Comparison of ENCODE assay signal across 8 cellular contexts in genomic region chr11:1309498-1310314, GRCh38. TPM values are rescaled to one million over a fixed set of nuclear protein-coding genes. Genes with fewer than 3 reads are reported as not detected.
DNase-seq lines count a peak whose midpoint lies in the region; ATAC-seq and TF ChIP-seq lines count a peak whose summit lies in the region.

Gene TOLLIP (minus strand): TSS chr11:1309632. CDS start chr11:1309498, 134 bp downstream.

- H3K9me3 ChIP-seq in OCI-LY3 (ENCODE audit: insufficient read depth, low read length) (peaks cover 15% of the 10 kb centered on the region; the same call in 1 of the 2 replicates), mucosa of descending colon (peaks cover 3% of the 10 kb centered on the region)

- peak within 1 kb of the TSS; percentile 82 for H3K9ac ChIP-seq in OCI-LY3 (ENCODE audit: low read length)

- peaks cover 28% of the 10 kb centered on the region for H3K4me1 ChIP-seq in OCI-LY3 (ENCODE audit: low read length)
- H3K4me1 ChIP-seq in mucosa of descending colon (ENCODE audit: low read depth), result peaks cover 36% of the 10 kb centered on the region

- intact Hi-C loops in mucosa of descending colon (cut with DNase I, micrococcal nuclease), result no loop called here

- H2AFZ ChIP-seq in OCI-LY3 (ENCODE audit: low read depth, low read length), result peak within 1 kb of the TSS; percentile 22; the same call in 1 of the 2 replicates

- no peaks in the 10 kb centered on the region; the same call in 1 of the 2 replicates for H4K20me1 ChIP-seq in OCI-LY3 (ENCODE audit: insufficient read depth, low read length)

- H3K79me2 ChIP-seq in OCI-LY3 (ENCODE audit: low read length), result peaks cover 30% of the 10 kb centered on the region

- no peaks in the 10 kb centered on the region for H3K27me3 ChIP-seq in OCI-LY3 (ENCODE audit: low read depth, low read length)

- H3K27ac ChIP-seq in OCI-LY3 (ENCODE audit: low read length), result peak within 1 kb of the TSS; percentile 76
- peak within 1 kb of the TSS; percentile 88 for H3K27ac ChIP-seq in epithelial cell of prostate

- ATAC-seq in GM21526 (IDR thresholded peaks at IDR 0.05; ENCODE audit: low FRiP score, unreplicated experiment) (peak; percentile 60), mucosa of descending colon (peak; percentile 95)

- TF ChIP-seq CTCF in OCI-LY3 (IDR thresholded peaks at IDR 0.05; ENCODE audit: low read depth, low read length), result peak; percentile 26
- no peak for TF ChIP-seq CTCF in mucosa of descending colon (IDR thresholded peaks at IDR 0.05)

- peak within 1 kb of the TSS; percentile 89 for H3K4me2 ChIP-seq in OCI-LY3 (ENCODE audit: low read length)

- DNase-seq in DMS114 treated with DMSO at 0.1 percent for 48 hours (lab: John Stamatoyannopoulos, UW; ENCODE audit: unreplicated experiment), result peak; percentile 66
- DNase-seq in HuH-7.5 (ENCODE audit: low spot score), result peak; percentile 98
- peak; percentile 97 for DNase-seq in activated T-cell treated with anti-CD3 and anti-CD28 coated beads for 24 hours (ENCODE audit: low read depth)
- peak; percentile 29 for DNase-seq in epithelial cell of prostate (ENCODE audit: low read depth, low spot score)
- peak; percentile 94 to 99 (median 97) for DNase-seq in mucosa of descending colon
- peak; percentile 91 to 94 for DNase-seq in stimulated activated CD8-positive, alpha-beta memory T cell treated with anti-CD3 and anti-CD28 coated beads, Interleukin-4, amount 100 ng/mL, for 1 hour (ENCODE audit: low read depth in 2 of 2, low spot score in 1 of 2)

- H3K4me3 ChIP-seq in OCI-LY3 (ENCODE audit: low read length) (peak within 1 kb of the TSS; percentile 83), mucosa of descending colon (peak within 1 kb of the TSS; percentile 61)

- peaks cover 10% of the 10 kb centered on the region for H3K36me3 ChIP-seq in OCI-LY3 (replicated peaks; ENCODE audit: low read depth, low read length)
- no peaks in the 10 kb centered on the region for H3K36me3 ChIP-seq in mucosa of descending colon (ENCODE audit: low read depth)

RNA-seq across cellular contexts. Expression of gene TOLLIP, which starts in this region (rescaled TPM):
- 10 to 100 TPM; 62.4 to 65.4 (median 62.5) TPM for total RNA-seq in mucosa of descending colon

Comparison
In these comparisons a context has a peak if more than half of its experiments do, and no peak if none do; other contexts are left out.
1. Peak in every context shown above with its lines: DNase-seq, ATAC-seq, H3K4me3 ChIP-seq and H3K27ac ChIP-seq.
2. DNase-seq: peak in every context shown above with its lines; median percentile 98 in HuH-7.5; 97 in activated T-cell treated with anti-CD3 and anti-CD28 coated beads for 24 hours; 97 in mucosa of descending colon; 92 in stimulated activated CD8-positive, alpha-beta memory T cell treated with anti-CD3 and anti-CD28 coated beads, Interleukin-4, amount 100 ng/mL, for 1 hour; 66 in DMS114 treated with DMSO at 0.1 percent for 48 hours; 29 in epithelial cell of prostate.